ENCODE assay signal across 8 cellular contexts in the genomic region with DNA sequence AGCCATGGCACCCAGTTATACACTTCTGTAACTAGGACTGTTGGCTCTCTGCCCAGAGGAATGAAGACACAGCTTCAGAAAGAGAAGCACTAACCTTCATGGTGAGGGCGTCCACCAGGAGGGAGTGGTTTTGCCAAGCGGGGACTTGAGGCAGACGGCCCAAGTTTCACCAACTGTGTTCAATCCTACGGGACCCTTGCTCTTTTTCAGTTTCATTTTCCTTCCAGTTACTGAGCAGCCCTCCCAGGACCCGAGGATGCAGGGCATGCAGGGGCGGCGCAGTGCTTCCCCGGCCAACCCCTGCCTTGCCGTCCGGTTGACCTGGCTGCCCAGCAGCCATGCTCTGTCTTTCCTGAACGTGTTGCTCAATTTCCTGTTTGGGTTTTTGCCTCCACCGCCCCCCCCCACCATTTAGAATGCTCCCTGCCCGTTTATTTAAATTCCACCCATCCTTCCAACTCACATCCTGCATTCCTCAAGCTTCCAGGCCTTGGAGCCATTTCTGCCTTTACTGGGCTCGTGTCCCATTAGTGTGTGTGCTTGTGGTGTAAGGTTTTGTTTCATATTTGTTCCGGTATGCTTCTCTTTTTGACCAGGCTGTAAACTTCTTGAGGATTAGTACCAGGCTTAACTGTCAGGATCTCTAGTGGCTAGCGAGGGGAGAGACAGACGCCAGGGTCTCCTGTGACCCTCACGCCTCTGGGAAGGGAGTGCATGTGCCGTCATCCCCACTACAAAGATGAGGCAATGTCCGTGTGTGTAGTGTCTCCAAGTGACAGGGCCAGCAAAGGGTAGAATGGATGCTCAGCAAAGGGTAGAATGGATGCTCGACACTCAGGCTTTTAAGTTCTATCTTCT. TPM values are rescaled to one million over a fixed set of nuclear protein-coding genes. Genes with fewer than 3 reads are reported as not detected.
A peak's percentile ranks its signal among the peaks of the same experiment; 100 is the strongest.
DNase-seq lines count a peak whose midpoint lies in the region; ATAC-seq and TF ChIP-seq lines count a peak whose summit lies in the region.

No MANE protein-coding gene starts in this region.

- TF ChIP-seq CTCF in left ventricle myocardium inferior (IDR thresholded peaks at IDR 0.05; ENCODE audit: borderline replicate concordance) (no peak), nephron progenitor cell (IDR thresholded peaks at IDR 0.05) (no peak)

- peak overlapping the region; percentile 87 for H3K27ac ChIP-seq in left ventricle myocardium inferior (replicated peaks)

- H3K27ac Mint-ChIP-seq in nephron progenitor cell, result no peak overlapping the region

- peak overlapping the region; percentile 61 for H3K9ac ChIP-seq in adipocyte (ENCODE audit: low read length)

- H3K4me3 ChIP-seq in adipocyte (ENCODE audit: low read length) (peak overlapping the region; percentile 69), left ventricle myocardium inferior (peak overlapping the region; percentile 50)

- H3K9me3 ChIP-seq in adipocyte (ENCODE audit: control insufficient read depth, low read length) (no peaks in the 10 kb centered on the region), left ventricle myocardium inferior (replicated peaks) (no peaks in the 10 kb centered on the region)

- DNase-seq in ELR (ENCODE audit: low read depth) (peak; percentile 90), adipocyte (ENCODE audit: low read depth) (peak; percentile 92), left ventricle myocardium inferior (peak; percentile 77), sciatic nerve (ENCODE audit: low spot score) (no peak), nephron progenitor cell (no peak), NCI-H1417 treated with DMSO at 0.1 percent for 48 hours (lab: John Stamatoyannopoulos, UW) (no peak)
- no peak for DNase-seq in activated CD4-positive, alpha-beta T cell treated with anti-CD3 and anti-CD28 coated beads, Interleukin-2, amount 50 U/mL, for 1 hour

- H3K4me1 ChIP-seq in adipocyte (ENCODE audit: control insufficient read depth, insufficient read depth, low read length) (peaks cover 36% of the 10 kb centered on the region), left ventricle myocardium inferior (peaks cover 74% of the 10 kb centered on the region)

- no peaks in the 10 kb centered on the region for H3K36me3 ChIP-seq in adipocyte (ENCODE audit: control insufficient read depth, insufficient read depth, low read length, severe bottlenecking)
- H3K36me3 ChIP-seq in left ventricle myocardium inferior, result no peaks in the 10 kb centered on the region

- peaks cover 49% of the 10 kb centered on the region for H3K4me1 Mint-ChIP-seq in nephron progenitor cell

- intact Hi-C loops in left ventricle myocardium inferior (cut with micrococcal nuclease) (no loop called here), sciatic nerve (cut with DNase I) (no loop called here)

- ATAC-seq in sciatic nerve (peak; percentile 45), GM21786 (IDR thresholded peaks at IDR 0.05; ENCODE audit: unreplicated experiment) (no peak)

- no peaks in the 10 kb centered on the region for H3K9me3 Mint-ChIP-seq in nephron progenitor cell

- H3K36me3 Mint-ChIP-seq in nephron progenitor cell (ENCODE audit: low read depth), result no peaks in the 10 kb centered on the region

- H3K4me3 Mint-ChIP-seq in nephron progenitor cell, result no peak overlapping the region

- peaks cover 27% of the 10 kb centered on the region for H3K27me3 Mint-ChIP-seq in nephron progenitor cell (ENCODE audit: low read depth, poor library complexity)

- no peaks in the 10 kb centered on the region for H3K27me3 ChIP-seq in adipocyte (replicated peaks; ENCODE audit: control insufficient read depth, insufficient read depth, low read length)
- peaks cover 3% of the 10 kb centered on the region for H3K27me3 ChIP-seq in left ventricle myocardium inferior (ENCODE audit: low read depth)

RNA-seq across cellular contexts. Expression of a gene that starts 31.6 kb away (rescaled TPM):
- total RNA-seq in left ventricle myocardium inferior (6.0 TPM), sciatic nerve (9.6 TPM)

RNA-seq across cellular contexts. Expression of a gene that starts 55.7 kb away (rescaled TPM):
- total RNA-seq in left ventricle myocardium inferior, result 75.5 TPM
- 85.3 TPM for total RNA-seq in sciatic nerve

RNA-seq across cellular contexts. Expression of a gene that starts 56.1 kb away (rescaled TPM):
- total RNA-seq in left ventricle myocardium inferior (2.3 TPM), sciatic nerve (10.0 TPM)

Comparison
In these comparisons a context has a peak if more than half of its experiments do, and no peak if none do; other contexts are left out.
1. DNase-seq: peak in ELR (single experiment), adipocyte (single experiment) and left ventricle myocardium inferior (single experiment); none in sciatic nerve (single experiment), nephron progenitor cell (single experiment), NCI-H1417 treated with DMSO at 0.1 percent for 48 hours (single experiment) and activated CD4-positive, alpha-beta T cell treated with anti-CD3 and anti-CD28 coated beads, Interleukin-2, amount 50 U/mL, for 1 hour (single experiment).